Comparison of ENCODE assay signal across 1 cellular context in the genomic region with DNA sequence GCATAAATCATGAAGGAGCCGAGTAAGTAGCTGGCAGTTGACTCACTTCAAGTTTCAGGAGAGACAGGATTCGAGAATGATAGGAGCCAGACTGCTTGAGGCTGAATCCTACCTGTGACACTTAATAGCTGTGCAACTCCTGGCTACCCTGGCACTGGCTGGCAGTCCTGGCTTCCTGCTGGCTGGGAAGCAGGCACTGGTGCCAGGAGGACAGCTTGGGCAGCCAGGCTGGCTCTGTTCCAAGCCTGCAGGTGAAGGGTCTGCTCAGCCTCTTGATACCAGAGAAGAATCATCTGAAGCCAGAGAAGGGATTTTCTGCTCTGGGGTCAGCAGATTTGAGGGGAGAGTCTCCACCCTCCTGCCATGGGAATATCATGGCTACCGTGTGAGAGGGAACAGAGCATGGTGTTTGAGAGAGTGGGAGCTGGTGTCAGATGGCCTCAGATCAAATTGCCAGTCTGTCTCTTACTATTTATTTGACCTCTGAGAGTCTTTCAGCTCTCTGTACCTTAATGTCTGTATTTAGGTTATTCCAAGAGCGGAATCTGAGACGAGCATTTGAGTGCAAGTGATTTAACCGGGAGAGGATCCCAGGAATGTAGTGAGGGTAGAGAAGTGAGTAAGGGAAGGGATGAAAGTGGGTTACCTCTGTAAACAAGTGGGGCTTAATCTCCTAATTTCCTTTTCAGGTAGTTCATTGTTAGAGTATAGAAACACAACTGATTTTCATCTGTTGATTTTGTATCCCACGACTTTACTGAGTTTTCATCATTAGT.
TF ChIP-seq lines count a peak whose summit lies in the region.

No MANE protein-coding gene starts in this region.

TF ChIP-seq in SK-N-SH treated with all-trans-retinoic acid at 6 μM for 48 hours, 23 proteins besides CTCF, POLR2A, EP300 and RAD21 (continued from another document):
- TF ChIP-seq CREB5 (CRISPR knock-in tag; IDR thresholded peaks at IDR 0.05; ENCODE audit: low read depth) (no peak), CSRNP3 (CRISPR knock-in tag; IDR thresholded peaks at IDR 0.05) (no peak), BACH2 (CRISPR knock-in tag; IDR thresholded peaks at IDR 0.05; ENCODE audit: borderline replicate concordance) (no peak)
